Comparison of ENCODE assay signal across 10 cellular contexts in genomic region chr4:70037559-70037958, GRCh38. TPM values are rescaled to one million over a fixed set of nuclear protein-coding genes. Genes with fewer than 3 reads are reported as not detected.
"Had no signal": no experiment of that assay in that cellular context is flagged by ENCODE, and none has a peak within 500 bp of the region (broad histone marks: within the 10 kb centered on the region; RNA-seq: fewer than 3 reads in every experiment).

No MANE protein-coding gene starts in this region.

RNA-seq across cellular contexts. Expression of gene HTN3, which starts 9.3 kb away (rescaled TPM):
- total RNA-seq: OCI-LY7, PC-3, PC-9, Peyer's patch, Right ventricle myocardium inferior, Right ventricle myocardium superior, RPMI7951, SJSA1 had no signal
- polyA plus RNA-seq: SK-N-SH had no signal

RNA-seq across cellular contexts. Expression of gene HTN1, which starts 12.7 kb away (rescaled TPM):
- total RNA-seq: OCI-LY7, PC-3, PC-9, Peyer's patch, Right ventricle myocardium inferior, Right ventricle myocardium superior, RPMI7951, SJCRH30, SJSA1 had no signal
- polyA plus RNA-seq: SK-N-SH had no signal

RNA-seq across cellular contexts. Expression of gene STATH, which starts 41.8 kb away (rescaled TPM):
- total RNA-seq: OCI-LY7, PC-3, PC-9, Peyer's patch, Right ventricle myocardium inferior, Right ventricle myocardium superior, RPMI7951, SJSA1 had no signal
- polyA plus RNA-seq: SK-N-SH had no signal
